ENCODE assay signal across 10 cellular contexts in the genomic region with DNA sequence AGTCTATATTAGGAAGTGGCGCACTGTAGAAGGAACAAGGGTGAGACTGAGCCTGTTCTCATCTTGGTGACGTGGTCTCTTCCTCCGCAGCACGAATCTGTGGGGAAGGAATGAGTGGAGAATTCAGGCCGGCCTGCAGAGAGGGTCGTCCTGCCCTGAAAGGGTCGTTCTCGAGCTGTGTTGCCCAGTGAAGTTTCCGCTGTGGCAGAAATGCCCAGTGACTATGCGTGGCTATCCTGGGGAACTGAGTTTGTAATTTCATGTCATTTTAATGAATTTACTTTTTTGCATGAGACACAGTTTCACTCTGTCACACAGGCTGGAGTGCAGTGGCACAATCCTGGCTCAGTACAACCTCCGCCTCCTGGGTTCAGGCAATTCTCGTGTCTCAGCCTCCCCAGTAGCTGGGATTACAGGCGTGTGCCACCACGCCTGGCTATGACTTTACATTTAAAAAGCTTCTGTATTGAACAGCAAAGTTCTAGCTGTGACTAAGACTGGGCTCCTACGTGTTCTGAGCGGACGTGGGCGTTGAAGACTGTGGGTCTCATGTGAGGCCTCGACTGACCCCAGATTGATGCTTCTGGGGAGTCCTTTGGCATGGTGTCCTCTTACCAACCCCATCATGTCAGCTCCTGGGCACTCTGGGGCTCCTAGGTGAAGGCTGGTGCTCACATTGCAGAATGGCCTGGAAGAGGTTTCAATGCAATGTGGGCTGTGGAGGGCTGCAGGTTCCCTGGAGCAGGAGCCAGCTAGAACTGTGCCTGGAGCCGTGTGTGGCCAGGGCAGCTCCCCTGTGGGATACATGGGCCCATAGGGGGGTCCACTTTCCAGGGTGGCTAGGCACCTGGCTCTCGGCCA. TPM values are rescaled to one million over a fixed set of nuclear protein-coding genes. Genes with fewer than 3 reads are reported as not detected.
DNase-seq lines count a peak whose midpoint lies in the region; ATAC-seq and TF ChIP-seq lines count a peak whose summit lies in the region.
"Had no signal": no experiment of that assay in that cellular context is flagged by ENCODE, and none has a peak within 500 bp of the region (broad histone marks: within the 10 kb centered on the region; RNA-seq: fewer than 3 reads in every experiment).

No MANE protein-coding gene starts in this region.

- no peak overlapping the region for H3K4ac ChIP-seq in mesendoderm (ENCODE audit: low read depth, low read length)

- POLR2A ChIA-PET in activated CD4-positive, alpha-beta memory T cell treated with anti-CD3 and anti-CD28 coated beads for 36 hours (lab: Charles Lee) = interaction anchor here (0.8 to 1.2 kb wide), 2 partner anchors 10 to 118 kb away, joined by 3 read pairs; no protein-coding TSS in a partner anchor
- POLR2A ChIA-PET in activated CD4-positive, alpha-beta memory T cell treated with anti-CD3 and anti-CD28 coated beads, Interleukin-2, amount 10 ng/mL, durations not matched to agents 7 days and 5 days (lab: Charles Lee) = interaction anchor here (1.3 kb wide), 1 partner anchor 10 kb away, joined by 3 read pairs; no protein-coding TSS in a partner anchor

- H3K79me2 ChIP-seq in mesendoderm (ENCODE audit: control insufficient read depth, insufficient read depth, low read length) = peaks cover 17% of the 10 kb centered on the region

- no peak overlapping the region for H2BK5ac ChIP-seq in mesendoderm (ENCODE audit: low read length)

- intact Hi-C loops in activated CD4-positive, alpha-beta memory T cell treated with anti-CD3 and anti-CD28 coated beads for 36 hours (cut with micrococcal nuclease) = no loop called here

- H3K4me2 ChIP-seq in mesendoderm (ENCODE audit: low read length) = no peak overlapping the region

- H3K56ac ChIP-seq in mesendoderm (ENCODE audit: low read length) = peak overlapping the region; percentile 49

- ATAC-seq in thoracic aorta (ENCODE audit: insufficient number of reproducible peaks, low FRiP score, low read depth) = no peak
- ATAC-seq in GM19452 (IDR thresholded peaks at IDR 0.05; ENCODE audit: unreplicated experiment) = no peak

- H3K4me3 ChIP-seq in mesendoderm (ENCODE audit: low read length) (no peak overlapping the region), thoracic aorta (peak overlapping the region; percentile 69)

- no peak overlapping the region for H3K23ac ChIP-seq in mesendoderm (ENCODE audit: low read length)

- no peaks in the 10 kb centered on the region for H3K9me3 ChIP-seq in thoracic aorta

- no peaks in the 10 kb centered on the region for H3K27me3 ChIP-seq in mesendoderm (ENCODE audit: insufficient read depth, low read length, poor library complexity)
- H3K27me3 ChIP-seq in thoracic aorta (replicated peaks; ENCODE audit: insufficient read depth) = no peaks in the 10 kb centered on the region

- H3K9ac ChIP-seq in mesendoderm (ENCODE audit: low read length) = peak overlapping the region; percentile 41

- H4K5ac ChIP-seq in mesendoderm (ENCODE audit: low read length) = no peak overlapping the region

- H4K8ac ChIP-seq in mesendoderm (ENCODE audit: low read depth, low read length) = no peak overlapping the region

- peaks cover 26% of the 10 kb centered on the region for H3K79me1 ChIP-seq in mesendoderm (ENCODE audit: low read length)

- H3K27ac ChIP-seq in mesendoderm (ENCODE audit: low read depth, low read length) (peak overlapping the region; percentile 42), thoracic aorta (peak overlapping the region; percentile 89 to 96)

- TF ChIP-seq CTCF in brain (conservative IDR thresholded peaks at IDR 0.05) = no peak
- no peak for TF ChIP-seq CTCF in thoracic aorta (IDR thresholded peaks at IDR 0.05)

- peaks cover 14% of the 10 kb centered on the region for H3K36me3 Mint-ChIP-seq in activated CD4-positive, alpha-beta memory T cell treated with anti-CD3 and anti-CD28 coated beads for 36 hours
- H3K36me3 Mint-ChIP-seq in activated CD4-positive, alpha-beta memory T cell treated with anti-CD3 and anti-CD28 coated beads, Interleukin-2, amount 10 ng/mL, durations not matched to agents 7 days and 5 days (ENCODE audit: low read depth) = peaks cover 24% of the 10 kb centered on the region
- H3K36me3 Mint-ChIP-seq in brain = peaks cover 14% of the 10 kb centered on the region

- H3K4me3 Mint-ChIP-seq in activated CD4-positive, alpha-beta memory T cell treated with anti-CD3 and anti-CD28 coated beads for 36 hours = no peak overlapping the region
- no peak overlapping the region for H3K4me3 Mint-ChIP-seq in activated CD4-positive, alpha-beta memory T cell treated with anti-CD3 and anti-CD28 coated beads, Interleukin-2, amount 10 ng/mL, durations not matched to agents 7 days and 5 days
- H3K4me3 Mint-ChIP-seq in brain = peak overlapping the region; percentile 33 to 92 (median 91)
- H3K4me3 Mint-ChIP-seq: activated B cell treated with CpG ODN at 0.5 μM for 24 hours had no signal

- no peaks in the 10 kb centered on the region for H3K27me3 Mint-ChIP-seq in activated CD4-positive, alpha-beta memory T cell treated with anti-CD3 and anti-CD28 coated beads for 36 hours
- H3K27me3 Mint-ChIP-seq in activated CD4-positive, alpha-beta memory T cell treated with anti-CD3 and anti-CD28 coated beads, Interleukin-2, amount 10 ng/mL, durations not matched to agents 7 days and 5 days = no peaks in the 10 kb centered on the region
- no peaks in the 10 kb centered on the region for H3K27me3 Mint-ChIP-seq in brain
- H3K27me3 Mint-ChIP-seq: activated B cell treated with CpG ODN at 0.5 μM for 24 hours had no signal

- H3K27ac Mint-ChIP-seq in activated CD4-positive, alpha-beta memory T cell treated with anti-CD3 and anti-CD28 coated beads for 36 hours = peak overlapping the region; percentile 62
- no peak overlapping the region for H3K27ac Mint-ChIP-seq in activated CD4-positive, alpha-beta memory T cell treated with anti-CD3 and anti-CD28 coated beads, Interleukin-2, amount 10 ng/mL, durations not matched to agents 7 days and 5 days
- peak overlapping the region; percentile 97 to 99 (median 98) for H3K27ac Mint-ChIP-seq in brain

- H3K4me1 ChIP-seq in mesendoderm (ENCODE audit: control insufficient read depth, low read depth, low read length) (peaks cover 13% of the 10 kb centered on the region), thoracic aorta (ENCODE audit: control insufficient read depth in 1 of 2, low read depth in 2 of 2) (peaks cover 37 to 81% of the 10 kb centered on the region in 2 donors)

- no peak overlapping the region for H3K18ac ChIP-seq in mesendoderm (ENCODE audit: low read length)

- CTCF ChIA-PET in activated CD4-positive, alpha-beta memory T cell treated with anti-CD3 and anti-CD28 coated beads for 36 hours (lab: Charles Lee) = interaction anchor here (0.6 to 5.3 kb wide), 6 partner anchors 10 to 154 kb away, joined by 3 to 31 read pairs (median 4); partner anchors contain the start of genes NAIF1 and SLC25A25
- CTCF ChIA-PET in activated CD4-positive, alpha-beta memory T cell treated with anti-CD3 and anti-CD28 coated beads, Interleukin-2, amount 10 ng/mL, durations not matched to agents 7 days and 5 days (lab: Charles Lee) = interaction anchor here (1.0 to 1.6 kb wide), 3 partner anchors 14 to 20 kb away, joined by 3 to 6 read pairs (median 3); no protein-coding TSS in a partner anchor

- no CpG with 5 or more reads among the region's 21 CpGs for WGBS in mesendoderm (ENCODE audit: extremely low coverage, insufficient coverage, low lambda C conversion rate)

- H3K4me1 Mint-ChIP-seq in activated CD4-positive, alpha-beta memory T cell treated with anti-CD3 and anti-CD28 coated beads for 36 hours (ENCODE audit: low read depth) = peaks cover 77% of the 10 kb centered on the region
- H3K4me1 Mint-ChIP-seq in activated CD4-positive, alpha-beta memory T cell treated with anti-CD3 and anti-CD28 coated beads, Interleukin-2, amount 10 ng/mL, durations not matched to agents 7 days and 5 days = peaks cover 77% of the 10 kb centered on the region
- peaks cover 90% of the 10 kb centered on the region for H3K4me1 Mint-ChIP-seq in brain

- H2BK120ac ChIP-seq in mesendoderm (ENCODE audit: low read depth, low read length) = no peak overlapping the region

- H2AK5ac ChIP-seq in mesendoderm (ENCODE audit: low read length) = peak overlapping the region; percentile 22

- peak; percentile 58 for DNase-seq in activated CD4-positive, alpha-beta memory T cell treated with anti-CD3 and anti-CD28 coated beads for 36 hours
- DNase-seq in activated CD4-positive, alpha-beta memory T cell treated with anti-CD3 and anti-CD28 coated beads, Interleukin-2, amount 10 ng/mL, durations not matched to agents 7 days and 5 days = no peak
- DNase-seq in mesendoderm = no peak
- DNase-seq in thoracic aorta (ENCODE audit: low spot score) = no peak
- no peak for DNase-seq in NK-92 (lab: John Stamatoyannopoulos, UW; ENCODE audit: unreplicated experiment)
- DNase-seq in NCI-H187 treated with DMSO at 0.1 percent for 48 hours (lab: John Stamatoyannopoulos, UW) = no peak
- DNase-seq: activated B cell treated with CpG ODN at 0.5 μM for 24 hours had no signal

- H3K9me3 Mint-ChIP-seq in activated CD4-positive, alpha-beta memory T cell treated with anti-CD3 and anti-CD28 coated beads for 36 hours = no peaks in the 10 kb centered on the region
- no peaks in the 10 kb centered on the region for H3K9me3 Mint-ChIP-seq in activated CD4-positive, alpha-beta memory T cell treated with anti-CD3 and anti-CD28 coated beads, Interleukin-2, amount 10 ng/mL, durations not matched to agents 7 days and 5 days
- H3K9me3 Mint-ChIP-seq in brain = no peaks in the 10 kb centered on the region
- H3K9me3 Mint-ChIP-seq: activated B cell treated with CpG ODN at 0.5 μM for 24 hours had no signal

- H3K36me3 ChIP-seq in mesendoderm (ENCODE audit: control insufficient read depth, insufficient read depth, low read length) = peaks cover 3% of the 10 kb centered on the region
- H3K36me3 ChIP-seq in thoracic aorta = peaks cover 8% of the 10 kb centered on the region

- no peak overlapping the region for H2BK15ac ChIP-seq in mesendoderm (replicated peaks; ENCODE audit: low read depth)

RNA-seq across cellular contexts. Expression of gene SLC25A25, which starts 29.4 kb away (rescaled TPM):
- 10 to 100 TPM; 17.1 to 17.3 TPM for total RNA-seq in activated CD4-positive, alpha-beta memory T cell treated with anti-CD3 and anti-CD28 coated beads for 36 hours
- 10 to 100 TPM; 21.3 to 22.2 TPM for total RNA-seq in activated CD4-positive, alpha-beta memory T cell treated with anti-CD3 and anti-CD28 coated beads, Interleukin-2, amount 10 ng/mL, durations not matched to agents 7 days and 5 days
- polyA plus RNA-seq in brain (ENCODE audit: insufficient read depth, low read depth, low replicate concordance) = 64.7 TPM
- polyA plus RNA-seq in mesendoderm (2013, experiment 1 of 2) = 11.9 TPM
- 12.3 TPM for polyA plus RNA-seq in mesendoderm (2013, experiment 2 of 2)
- 10 to 100 TPM; 30.1 to 33.9 TPM for total RNA-seq in thoracic aorta

RNA-seq across cellular contexts. Expression of gene PTGES2, which starts 30.1 kb away (rescaled TPM):
- 10 to 100 TPM; 43.4 to 43.6 TPM for total RNA-seq in activated CD4-positive, alpha-beta memory T cell treated with anti-CD3 and anti-CD28 coated beads for 36 hours
- total RNA-seq in activated CD4-positive, alpha-beta memory T cell treated with anti-CD3 and anti-CD28 coated beads, Interleukin-2, amount 10 ng/mL, durations not matched to agents 7 days and 5 days = 10 to 100 TPM; 35.6 to 38.1 TPM
- polyA plus RNA-seq in brain (ENCODE audit: insufficient read depth, low read depth, low replicate concordance) = 115 TPM
- polyA plus RNA-seq in mesendoderm (2013, experiment 1 of 2) = 52.1 TPM
- 53.5 TPM for polyA plus RNA-seq in mesendoderm (2013, experiment 2 of 2)
- 10 to 100 TPM; 57.9 to 66.0 TPM for total RNA-seq in thoracic aorta

RNA-seq across cellular contexts. Expression of gene NAIF1, which starts 30.3 kb away (rescaled TPM):
- total RNA-seq in activated CD4-positive, alpha-beta memory T cell treated with anti-CD3 and anti-CD28 coated beads for 36 hours = 10 to 100 TPM; 10.2 to 14.5 TPM
- 10 to 100 TPM; 12.0 to 14.1 TPM for total RNA-seq in activated CD4-positive, alpha-beta memory T cell treated with anti-CD3 and anti-CD28 coated beads, Interleukin-2, amount 10 ng/mL, durations not matched to agents 7 days and 5 days
- polyA plus RNA-seq in brain (ENCODE audit: insufficient read depth, low read depth, low replicate concordance) = 12.2 TPM
- polyA plus RNA-seq in mesendoderm (2013, experiment 1 of 2) = 5.7 TPM
- polyA plus RNA-seq in mesendoderm (2013, experiment 2 of 2) = 4.9 TPM
- 10 to 100 TPM; 11.8 to 21.0 TPM for total RNA-seq in thoracic aorta

RNA-seq across cellular contexts. Expression of gene LCN2, which starts 51.9 kb away (rescaled TPM):
- not detected for total RNA-seq in activated CD4-positive, alpha-beta memory T cell treated with anti-CD3 and anti-CD28 coated beads for 36 hours
- total RNA-seq in activated CD4-positive, alpha-beta memory T cell treated with anti-CD3 and anti-CD28 coated beads, Interleukin-2, amount 10 ng/mL, durations not matched to agents 7 days and 5 days = not detected
- polyA plus RNA-seq in brain (ENCODE audit: insufficient read depth, low read depth, low replicate concordance) = not detected
- 0.58 TPM for polyA plus RNA-seq in mesendoderm (2013, experiment 1 of 2)
- polyA plus RNA-seq in mesendoderm (2013, experiment 2 of 2) = 0.48 TPM
- total RNA-seq in thoracic aorta = not detected
- total RNA-seq: activated B cell treated with CpG ODN at 0.5 μM for 24 hours, pulmonary artery endothelial cell had no signal

Comparison
In these comparisons a context has a peak if more than half of its experiments do, and no peak if none do; other contexts are left out.
1. H3K4me3 Mint-ChIP-seq: peak in brain (5 of 5); none in activated CD4-positive, alpha-beta memory T cell treated with anti-CD3 and anti-CD28 coated beads for 36 hours (single experiment) and activated CD4-positive, alpha-beta memory T cell treated with anti-CD3 and anti-CD28 coated beads, Interleukin-2, amount 10 ng/mL, durations not matched to agents 7 days and 5 days (single experiment).